Comparison of ENCODE assay signal across 8 cellular contexts in the genomic region with DNA sequence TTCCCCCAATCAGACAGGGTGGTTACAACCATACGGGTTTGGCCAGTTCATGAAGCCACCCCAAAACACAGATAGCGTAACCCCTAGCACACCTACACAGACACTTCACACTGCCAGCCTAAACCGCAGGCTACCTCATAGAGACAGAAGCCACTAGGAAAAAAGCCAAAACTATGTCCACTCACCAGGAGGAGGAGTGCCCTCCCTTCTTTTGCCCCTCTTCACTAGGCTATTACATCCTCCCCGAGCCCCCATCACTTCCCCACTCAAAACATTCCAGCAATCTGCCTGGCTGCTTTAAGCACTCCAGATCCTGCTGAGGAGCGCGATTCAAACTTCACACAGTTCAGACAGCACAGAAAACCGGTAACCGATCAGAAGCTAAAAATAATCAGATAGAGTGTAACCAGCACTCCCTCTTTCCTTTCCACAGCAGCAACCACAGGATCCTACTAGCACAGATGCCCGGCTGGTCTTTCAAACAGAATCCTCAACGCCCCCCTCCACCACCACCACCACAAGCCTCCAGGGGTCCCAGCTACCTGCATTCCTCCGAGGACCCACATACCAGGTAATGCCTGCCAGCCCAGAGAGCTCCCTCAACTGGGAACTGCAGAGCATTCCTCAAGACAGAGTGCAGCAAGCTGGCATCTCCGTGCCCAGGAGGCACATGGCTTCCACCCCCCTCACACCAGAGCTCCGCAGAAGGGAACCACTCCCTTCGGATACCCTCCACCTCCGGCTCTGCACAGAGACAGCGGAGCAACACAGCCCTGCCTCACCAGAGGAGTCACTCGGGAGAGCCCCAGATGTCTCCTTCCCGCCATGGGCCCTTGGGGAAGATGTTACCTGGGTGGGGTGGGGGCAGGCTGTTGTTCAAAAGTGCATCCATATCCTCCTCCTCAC. TPM values are rescaled to one million over a fixed set of nuclear protein-coding genes. Genes with fewer than 3 reads are reported as not detected.
DNase-seq lines count a peak whose midpoint lies in the region; ATAC-seq and TF ChIP-seq lines count a peak whose summit lies in the region.

No MANE protein-coding gene starts in this region.

- H3K9me3 ChIP-seq in mononuclear cell (ENCODE audit: low read depth, low read length) (no peaks in the 10 kb centered on the region), upper lobe of right lung (no peaks in the 10 kb centered on the region)

- H3K9me3 Mint-ChIP-seq in WTC11, result no peaks in the 10 kb centered on the region
- H3K9me3 Mint-ChIP-seq in effector memory CD8-positive, alpha-beta T cell, result no peaks in the 10 kb centered on the region

- no peaks in the 10 kb centered on the region for H3K27me3 ChIP-seq in H7 (ENCODE audit: control insufficient read depth, insufficient read depth, low read length)
- H3K27me3 ChIP-seq in mononuclear cell (ENCODE audit: insufficient read depth, low read length), result no peaks in the 10 kb centered on the region
- no peaks in the 10 kb centered on the region for H3K27me3 ChIP-seq in upper lobe of right lung

- H3K4me3 ChIP-seq in H7 (ENCODE audit: insufficient read depth, low read depth, low read length), result peak overlapping the region; percentile 86
- H3K4me3 ChIP-seq in mononuclear cell (ENCODE audit: low read length), result peak overlapping the region; percentile 69
- H3K4me3 ChIP-seq in upper lobe of right lung, result peak overlapping the region; percentile 84

- peaks cover 49% of the 10 kb centered on the region for H3K36me3 Mint-ChIP-seq in WTC11
- peaks cover 41% of the 10 kb centered on the region for H3K36me3 Mint-ChIP-seq in effector memory CD8-positive, alpha-beta T cell (ENCODE audit: insufficient read depth)

- intact Hi-C loops in upper lobe of right lung (cut with DNase I), result no loop called here

- peaks cover 46% of the 10 kb centered on the region for H3K4me1 ChIP-seq in mononuclear cell (ENCODE audit: insufficient read depth, low read length)
- H3K4me1 ChIP-seq in upper lobe of right lung, result peaks cover 37% of the 10 kb centered on the region

- H3K36me3 ChIP-seq in H7 (replicated peaks; ENCODE audit: control insufficient read depth, insufficient read depth, low read length) (peaks cover 25% of the 10 kb centered on the region), upper lobe of right lung (peaks cover 24% of the 10 kb centered on the region)

- no peaks in the 10 kb centered on the region for H3K27me3 Mint-ChIP-seq in WTC11 (ENCODE audit: low read depth)
- H3K27me3 Mint-ChIP-seq in effector memory CD8-positive, alpha-beta T cell, result no peaks in the 10 kb centered on the region

- ATAC-seq in WTC11, result peak; percentile 38
- ATAC-seq in effector memory CD8-positive, alpha-beta T cell (replicated peaks), result peak; percentile 52
- ATAC-seq in upper lobe of right lung, result peak; percentile 2
- ATAC-seq in GM21515 (IDR thresholded peaks at IDR 0.05; ENCODE audit: unreplicated experiment), result no peak

- H3K27ac ChIP-seq in 22Rv1 (peak overlapping the region; percentile 100), upper lobe of right lung (peak overlapping the region; percentile 95)

- TF ChIP-seq CTCF in 22Rv1 (IDR thresholded peaks at IDR 0.05) (no peak), WTC11 (IDR thresholded peaks at IDR 0.05) (no peak), upper lobe of right lung (IDR thresholded peaks at IDR 0.05) (peak; percentile 4)

- H3K4me3 Mint-ChIP-seq in WTC11, result no peak overlapping the region; the same call in 1 of the 2 replicates
- no peak overlapping the region for H3K4me3 Mint-ChIP-seq in effector memory CD8-positive, alpha-beta T cell

- DNase-seq in H7 (peak; percentile 74), WTC11 (ENCODE audit: low spot score) (peak; percentile 47), upper lobe of right lung (no peak), GOT3 (lab: John Stamatoyannopoulos, UW) (no peak)
- peak; percentile 51 for DNase-seq in effector memory CD8-positive, alpha-beta T cell

- peak overlapping the region; percentile 80 for H3K27ac Mint-ChIP-seq in WTC11
- H3K27ac Mint-ChIP-seq in effector memory CD8-positive, alpha-beta T cell, result peak overlapping the region in 1 of 2 donors; percentile 89

- H3K4me1 Mint-ChIP-seq in WTC11, result peaks cover 27% of the 10 kb centered on the region
- H3K4me1 Mint-ChIP-seq in effector memory CD8-positive, alpha-beta T cell (ENCODE audit: low read depth in 2 of 2), result peaks cover 40 to 52% of the 10 kb centered on the region in 2 donors

- CTCF ChIA-PET in WTC11 (lab: Charles Lee), result interaction anchor here (0.5 to 1.8 kb wide), 17 partner anchors 9 to 172 kb away, joined by 3 to 12 read pairs (median 3); partner anchors contain the start of gene MLF2

- POLR2A ChIA-PET in WTC11 (lab: Charles Lee), result interaction anchor here (0.6 to 1.4 kb wide), 5 partner anchors 9 to 84 kb away, joined by 3 to 5 read pairs (median 3); partner anchors contain the start of gene ZNF384

TF ChIP-seq in WTC11, 78 proteins besides CTCF, POLR2A, EP300 and RAD21:
- no peak for TF ChIP-seq JUN (CRISPR knock-in tag; IDR thresholded peaks at IDR 0.05)
- TF ChIP-seq MAX (CRISPR knock-in tag; IDR thresholded peaks at IDR 0.05), result peak; percentile 51; the same call in 1 of the 2 replicates
TF ChIP-seq in WTC11: peak in this region for 1.

RNA-seq across cellular contexts. Expression of gene CHD4, which starts 1.5 kb away (rescaled TPM):
- total RNA-seq in H7 (2014; rRNA removed; shearing (Covaris generic)), result 236 and 245 TPM in 2 replicates
- total RNA-seq in WTC11 (2021), result 333 to 354 TPM (median 334 TPM) in 3 replicates
- 208 TPM for total RNA-seq in mononuclear cell
- total RNA-seq in upper lobe of right lung, result 160 TPM

RNA-seq across cellular contexts. Expression of gene LPAR5, which starts 30.1 kb away (rescaled TPM):
- total RNA-seq in H7 (2014; rRNA removed; shearing (Covaris generic)), result 0.04 TPM in 1 of 2 replicates, not detected in the other
- total RNA-seq in WTC11 (2021) (0.20 to 0.57 TPM (median 0.48 TPM) in 3 replicates), mononuclear cell (4.1 TPM), upper lobe of right lung (2.5 TPM)

RNA-seq across cellular contexts. Expression of gene NOP2, which starts 37.6 kb away (rescaled TPM):
- 64.2 and 68.8 TPM in 2 replicates for total RNA-seq in H7 (2014; rRNA removed; shearing (Covaris generic))
- 68.4 to 79.4 TPM (median 72.4 TPM) in 3 replicates for total RNA-seq in WTC11 (2021)
- total RNA-seq in mononuclear cell, result 44.2 TPM
- total RNA-seq in upper lobe of right lung, result 32.2 TPM

RNA-seq across cellular contexts. Expression of gene ACRBP, which starts 41.6 kb away (rescaled TPM):
- total RNA-seq in H7 (2014; rRNA removed; shearing (Covaris generic)), result 0.80 and 3.6 TPM in 2 replicates
- total RNA-seq in WTC11 (2021) (2.1 to 4.2 TPM (median 3.2 TPM) in 3 replicates), mononuclear cell (24.1 TPM), upper lobe of right lung (3.8 TPM)

RNA-seq across cellular contexts. Expression of gene IFFO1, which starts 49.8 kb away (rescaled TPM):
- 15.1 and 18.2 TPM in 2 replicates for total RNA-seq in H7 (2014; rRNA removed; shearing (Covaris generic))
- total RNA-seq in WTC11 (2021), result 14.1 to 15.4 TPM (median 14.5 TPM) in 3 replicates
- total RNA-seq in mononuclear cell, result 8.0 TPM
- total RNA-seq in upper lobe of right lung, result 23.5 TPM

Comparison
In these comparisons a context has a peak if more than half of its experiments do, and no peak if none do; other contexts are left out.
1. DNase-seq: peak in H7 (single experiment), WTC11 (single experiment) and effector memory CD8-positive, alpha-beta T cell (3 of 3); none in upper lobe of right lung (single experiment) and GOT3 (single experiment).
2. Peak in every context shown above with its lines, with median percentiles within 50 percentile points of each other: H3K4me3 ChIP-seq.